28 cellular contexts compared by ENCODE assay signal in genomic region chr3:120473896-120474675, GRCh38. TPM values are rescaled to one million over a fixed set of nuclear protein-coding genes. Genes with fewer than 3 reads are reported as not detected.
"Had no signal": no experiment of that assay in that cellular context is flagged by ENCODE, and none has a peak within 500 bp of the region (broad histone marks: within the 10 kb centered on the region; RNA-seq: fewer than 3 reads in every experiment).

No MANE protein-coding gene starts in this region.

- ATAC-seq: activated CD4-positive, alpha-beta T cell treated with anti-CD3 and anti-CD28 coated beads for 36 hours; body of pancreas; right cardiac atrium; stimulated activated naive CD8-positive, alpha-beta T cell treated with anti-CD3 and anti-CD28 coated beads, Interleukin-15, Interleukin-2, amounts not matched to agents 100 U/mL and 50 U/mL, for 24 hours had no signal

- H3K4me1 Mint-ChIP-seq: activated B cell treated with CpG ODN at 0.5 μM for 24 hours; activated CD4-positive, alpha-beta T cell treated with anti-CD3 and anti-CD28 coated beads for 36 hours had no signal

- H3K36me3 Mint-ChIP-seq: activated naive CD8-positive, alpha-beta T cell had no signal

- H3K9ac ChIP-seq: parathyroid adenoma had no signal

- H3K79me2 ChIP-seq: parathyroid adenoma had no signal

- H3K27me3 ChIP-seq: body of pancreas, cardiac muscle cell, thyroid gland had no signal

- H3K4me3 ChIP-seq: body of pancreas, cardiac muscle cell, left ventricle myocardium inferior, thyroid gland had no signal

- H2AFZ ChIP-seq: parathyroid adenoma had no signal

- H3K27ac ChIP-seq: body of pancreas, cardiac muscle cell, left ventricle myocardium inferior, neutrophil, parathyroid adenoma, thyroid gland had no signal

- H3K9me3 Mint-ChIP-seq: activated B cell treated with CpG ODN at 0.5 μM for 24 hours; activated T-cell treated with anti-CD3 and anti-CD28 coated beads, Interleukin-2, amount 50 U/mL, for 24 hours; activated T-helper 2 cell treated with anti-CD3 and anti-CD28 coated beads, Interferon-gamma antibody, Interleukin-2, Interleukin-4, amounts not matched to agents 10 μg/mL and 5 μg/mL and 100 μg/mL, durations not matched to agents 14 hours and 24 hours and 36 hours; T-helper 1 cell treated with Interleukin-12 subunit alpha and Interleukin-12 subunit beta and Interleukin-4 antibody, amounts not matched to agents 30 μg/mL and 1 μg/mL, for 36 hours had no signal

- H3K9me3 ChIP-seq: body of pancreas, left ventricle myocardium inferior, neutrophil, thyroid gland had no signal

- DNase-seq: activated B cell treated with CpG ODN at 0.5 μM for 24 hours; activated CD4-positive, alpha-beta T cell treated with anti-CD3 and anti-CD28 coated beads for 36 hours; activated CD4-positive, alpha-beta T cell treated with anti-CD3 and anti-CD28 coated beads, Interleukin-2, amount 50 U/mL, for 4 hours; activated CD8-positive, alpha-beta memory T cell treated with anti-CD3 and anti-CD28 coated beads for 24 hours; activated CD8-positive, alpha-beta memory T cell treated with anti-CD3 and anti-CD28 coated beads, Interleukin-2, amount 50 U/mL, for 4 hours; activated naive CD4-positive, alpha-beta T cell; activated T-cell treated with anti-CD3 and anti-CD28 coated beads, Interleukin-2, amount 50 U/mL, for 24 hours; amniotic stem cell; body of pancreas; cortex of kidney; erythroblast; glutamatergic neuron; hippocampal formation; kidney glomerular epithelial cell; left ventricle myocardium inferior; right cardiac atrium; stimulated activated CD4-positive, alpha-beta T cell treated with anti-CD3 and anti-CD28 coated beads, Interleukin-12 subunit alpha, Interleukin-12 subunit beta, amount 100 ng/mL, for 4 hours; stimulated activated CD4-positive, alpha-beta T cell treated with anti-CD3 and anti-CD28 coated beads, Interleukin-4, amount 100 ng/mL, for 4 hours; stimulated activated naive CD8-positive, alpha-beta T cell treated with anti-CD3 and anti-CD28 coated beads, Interleukin-15, Interleukin-2, amounts not matched to agents 100 U/mL and 50 U/mL, for 24 hours; T1000; thyroid gland had no signal

- H3K36me3 ChIP-seq: cardiac muscle cell, left ventricle myocardium inferior, neutrophil, thyroid gland had no signal

- H3K27ac Mint-ChIP-seq: activated B cell treated with CpG ODN at 0.5 μM for 24 hours; activated CD4-positive, alpha-beta T cell treated with anti-CD3 and anti-CD28 coated beads for 36 hours; activated naive CD8-positive, alpha-beta T cell; activated T-cell treated with anti-CD3 and anti-CD28 coated beads, Interleukin-2, amount 50 U/mL, for 24 hours; activated T-helper 2 cell treated with anti-CD3 and anti-CD28 coated beads, Interferon-gamma antibody, Interleukin-2, Interleukin-4, amounts not matched to agents 10 μg/mL and 5 μg/mL and 100 μg/mL, durations not matched to agents 14 hours and 24 hours and 36 hours; nephron; T-helper 1 cell treated with Interleukin-12 subunit alpha and Interleukin-12 subunit beta and Interleukin-4 antibody, amounts not matched to agents 30 μg/mL and 1 μg/mL, for 36 hours had no signal

- H3K4me3 Mint-ChIP-seq: activated B cell treated with CpG ODN at 0.5 μM for 24 hours; activated CD4-positive, alpha-beta T cell treated with anti-CD3 and anti-CD28 coated beads for 36 hours; activated naive CD8-positive, alpha-beta T cell; activated T-cell treated with anti-CD3 and anti-CD28 coated beads, Interleukin-2, amount 50 U/mL, for 24 hours; nephron; T-helper 1 cell treated with Interleukin-12 subunit alpha and Interleukin-12 subunit beta and Interleukin-4 antibody, amounts not matched to agents 30 μg/mL and 1 μg/mL, for 36 hours had no signal

- H3K4me1 ChIP-seq: body of pancreas, parathyroid adenoma had no signal

RNA-seq across cellular contexts. Expression of gene FSTL1, which starts 23.3 kb away (rescaled TPM):
- total RNA-seq: activated B cell treated with CpG ODN at 0.5 μM for 24 hours had no signal
